In genomic region chr2:135052042-135052876, GRCh38 we compare ENCODE assay signal across 8 cellular contexts. TPM values are rescaled to one million over a fixed set of nuclear protein-coding genes. Genes with fewer than 3 reads are reported as not detected.
DNase-seq lines count a peak whose midpoint lies in the region; ATAC-seq and TF ChIP-seq lines count a peak whose summit lies in the region.

TSS of gene RAB3GAP1 (plus strand) at chr2:135052292. CDS start at chr2:135052308, 16 bp downstream.

- H3K4me3 ChIP-seq in dorsolateral prefrontal cortex (peak within 1 kb of the TSS; percentile 61 to 99 (median 88)), right lobe of liver (peak within 1 kb of the TSS; percentile 62 to 92 (median 90))

- under 1% methylated on average over 35 of the region's 45 CpGs for WGBS in right lobe of liver (ENCODE audit: insufficient coverage, low coverage, low lambda C conversion rate, missing lambda C conversion rate)

- no peaks in the 10 kb centered on the region for H3K36me3 ChIP-seq in right lobe of liver

- peak in 6 of 56 donors; percentile 9 to 37 (median 26) for TF ChIP-seq CTCF in dorsolateral prefrontal cortex (IDR thresholded peaks at IDR 0.05 in 54 of 56, conservative IDR thresholded peaks at IDR 0.05 in 2 of 56; ENCODE audit: low read depth in 1 of 56, partially characterized antibody in 56 of 56)
- no peak for TF ChIP-seq CTCF in right lobe of liver (IDR thresholded peaks at IDR 0.05)

- H3K27ac ChIP-seq in dorsolateral prefrontal cortex (peak within 1 kb of the TSS; percentile 23 to 96 (median 89)), right lobe of liver (peak within 1 kb of the TSS; percentile 91 to 95 (median 94))

- DNase-seq in C1 segment of cervical spinal cord (lab: John Stamatoyannopoulos, UW) = peak in 13 of 14 donors; percentile 17 to 85 (median 74)
- peak; percentile 96 for DNase-seq in NCI-H82 (lab: John Stamatoyannopoulos, UW)
- peak; percentile 89 to 93 for DNase-seq in activated CD4-positive, alpha-beta T cell treated with anti-CD3 and anti-CD28 coated beads, Interleukin-2, amount 50 U/mL, for 48 hours
- peak; percentile 52 to 74 (median 67) for DNase-seq in dorsolateral prefrontal cortex
- DNase-seq in right lobe of liver = peak; percentile 80 to 84 (median 81)
- peak; percentile 91 for DNase-seq in stimulated activated CD4-positive, alpha-beta T cell treated with anti-CD3 and anti-CD28 coated beads, Interleukin-4, amount 100 ng/mL, for 24 hours

- peak; percentile 83 for ATAC-seq in GM19351 (IDR thresholded peaks at IDR 0.05; ENCODE audit: unreplicated experiment)
- ATAC-seq in HG03520 (IDR thresholded peaks at IDR 0.05; ENCODE audit: unreplicated experiment) = peak; percentile 78
- ATAC-seq in right lobe of liver = peak; percentile 94 to 96 (median 94)

- TF ChIP-seq POLR2A in right lobe of liver (IDR thresholded peaks at IDR 0.05) = peak; percentile 48

- intact Hi-C loops in dorsolateral prefrontal cortex (cut with DNase I) = loop anchor here (2.0 to 5.0 kb wide), 2 partner anchors 479 to 480 kb away; partner anchors contain the start of genes R3HDM1 (in 2 of the 2) and ZRANB3 (in 2 of the 2)
- intact Hi-C loops in right lobe of liver (cut with DNase I) = no loop called here

- no peaks in the 10 kb centered on the region for H3K27me3 ChIP-seq in dorsolateral prefrontal cortex
- H3K27me3 ChIP-seq in right lobe of liver = no peaks in the 10 kb centered on the region

- H3K9me3 ChIP-seq in right lobe of liver = no peaks in the 10 kb centered on the region

- peaks cover 0 to 20% (median 4%) of the 10 kb centered on the region in 4 donors for H3K4me1 ChIP-seq in right lobe of liver

RNA-seq across cellular contexts. Expression of gene RAB3GAP1, which starts in this region (rescaled TPM):
- total RNA-seq in dorsolateral prefrontal cortex (100 to 1,000 TPM in 1 of 120 experiments, 10 to 100 TPM in 119; 44.9 to 101 (median 76.7) TPM), right lobe of liver (10 to 100 TPM; 13.9 to 17.8 (median 15.9) TPM)

Comparison
In these comparisons a context has a peak if more than half of its experiments do, and no peak if none do; other contexts are left out.
1. Peak in every context shown above with its lines: DNase-seq, ATAC-seq, H3K4me3 ChIP-seq and H3K27ac ChIP-seq.
2. intact Hi-C loops: an anchor here in dorsolateral prefrontal cortex (2.0 to 5.0 kb wide); none called in right lobe of liver.